ENCODE assay signal across 8 cellular contexts in the genomic region with DNA sequence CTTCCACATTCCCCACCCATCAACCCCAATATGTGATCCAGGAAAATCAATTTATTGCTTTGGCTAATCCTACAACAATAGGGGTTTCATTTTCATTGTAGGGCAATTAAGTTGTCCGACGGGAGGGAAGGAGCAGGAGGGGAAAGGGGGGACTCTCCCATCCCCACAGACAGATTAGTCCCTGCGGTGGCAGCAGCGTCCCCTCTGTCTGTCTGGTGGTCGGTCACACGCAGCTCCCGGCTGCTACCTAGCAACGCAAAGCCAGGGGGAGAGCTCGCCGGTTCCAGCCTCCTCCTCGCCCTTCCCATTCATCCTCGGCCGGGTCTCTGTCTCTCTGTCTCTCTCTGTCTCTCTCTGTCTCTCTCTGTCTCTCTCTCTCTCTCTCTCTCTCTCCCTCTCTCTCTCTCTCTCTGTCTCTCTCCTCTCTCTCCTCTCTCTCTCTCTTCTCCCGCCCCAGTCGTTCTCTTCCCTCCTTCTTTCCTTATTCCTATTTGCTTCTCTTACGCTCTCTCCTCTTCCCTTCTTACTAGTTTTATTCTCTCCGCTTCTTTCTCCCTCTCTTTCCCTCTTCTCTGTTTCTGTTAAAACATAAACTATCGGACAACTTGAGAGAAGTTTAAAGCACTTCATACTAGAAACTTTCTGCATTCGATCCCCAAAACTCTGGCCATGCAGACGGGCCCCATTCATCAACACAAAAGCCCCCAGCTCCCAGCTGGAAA. TPM values are rescaled to one million over a fixed set of nuclear protein-coding genes. Genes with fewer than 3 reads are reported as not detected.
A peak's percentile ranks its signal among the peaks of the same experiment; 100 is the strongest.
DNase-seq lines count a peak whose midpoint lies in the region; ATAC-seq lines count a peak whose summit lies in the region.

No MANE protein-coding gene starts in this region.

- H3K27me3 Mint-ChIP-seq in T-helper 1 cell treated with Interleukin-12 subunit alpha and Interleukin-12 subunit beta and Interleukin-4 antibody, amounts not matched to agents 30 μg/mL and 1 μg/mL, for 36 hours (ENCODE audit: low read depth) = peaks cover 69% of the 10 kb centered on the region
- H3K27me3 Mint-ChIP-seq in activated T-helper 17 cell treated with anti-CD3 and anti-CD28 coated beads, Interleukin-2, amount 50 U/mL, for 72 hours = peaks cover 54% of the 10 kb centered on the region
- H3K27me3 Mint-ChIP-seq in stimulated activated naive CD8-positive, alpha-beta T cell treated with anti-CD3 and anti-CD28 coated beads, Interleukin-15, amount 100 ng/mL, for 72 hours = peaks cover 68% of the 10 kb centered on the region

- no peaks in the 10 kb centered on the region for H3K36me3 Mint-ChIP-seq in T-helper 1 cell treated with Interleukin-12 subunit alpha and Interleukin-12 subunit beta and Interleukin-4 antibody, amounts not matched to agents 30 μg/mL and 1 μg/mL, for 36 hours (ENCODE audit: low read depth)
- H3K36me3 Mint-ChIP-seq in activated T-helper 17 cell treated with anti-CD3 and anti-CD28 coated beads, Interleukin-2, amount 50 U/mL, for 72 hours (ENCODE audit: low read depth) = peaks cover 20% of the 10 kb centered on the region

- DNase-seq in T-helper 1 cell = no peak
- DNase-seq in stimulated activated naive CD8-positive, alpha-beta T cell treated with anti-CD3 and anti-CD28 coated beads, Interleukin-15, amount 100 ng/mL, for 72 hours = no peak

- ATAC-seq in activated T-helper 17 cell treated with anti-CD3 and anti-CD28 coated beads, Interleukin-2, amount 50 U/mL, for 72 hours (replicated peaks) = no peak
- no peak for ATAC-seq in stimulated activated naive CD8-positive, alpha-beta T cell treated with anti-CD3 and anti-CD28 coated beads, Interleukin-15, amount 100 ng/mL, for 72 hours
- ATAC-seq in GM21360 (IDR thresholded peaks at IDR 0.05; ENCODE audit: unreplicated experiment) = no peak
- ATAC-seq in HG02798 (IDR thresholded peaks at IDR 0.05; ENCODE audit: poor library complexity, unreplicated experiment) = no peak
- ATAC-seq in GM21529 (IDR thresholded peaks at IDR 0.05; ENCODE audit: unreplicated experiment) = no peak

- H3K27ac ChIP-seq in layer of hippocampus (ENCODE audit: low read depth, low read length) = peak overlapping the region; percentile 68

- no peaks in the 10 kb centered on the region for H3K27me3 ChIP-seq in layer of hippocampus (ENCODE audit: control insufficient read depth, insufficient read depth, low read length)

- H3K4me1 Mint-ChIP-seq in T-helper 1 cell treated with Interleukin-12 subunit alpha and Interleukin-12 subunit beta and Interleukin-4 antibody, amounts not matched to agents 30 μg/mL and 1 μg/mL, for 36 hours (ENCODE audit: low read depth) = peaks cover 31% of the 10 kb centered on the region
- H3K4me1 Mint-ChIP-seq in activated T-helper 17 cell treated with anti-CD3 and anti-CD28 coated beads, Interleukin-2, amount 50 U/mL, for 72 hours = peaks cover 17% of the 10 kb centered on the region
- peaks cover 46% of the 10 kb centered on the region for H3K4me1 Mint-ChIP-seq in stimulated activated naive CD8-positive, alpha-beta T cell treated with anti-CD3 and anti-CD28 coated beads, Interleukin-15, amount 100 ng/mL, for 72 hours

- H3K27ac Mint-ChIP-seq in T-helper 1 cell treated with Interleukin-12 subunit alpha and Interleukin-12 subunit beta and Interleukin-4 antibody, amounts not matched to agents 30 μg/mL and 1 μg/mL, for 36 hours = no peak overlapping the region
- H3K27ac Mint-ChIP-seq in activated T-helper 17 cell treated with anti-CD3 and anti-CD28 coated beads, Interleukin-2, amount 50 U/mL, for 72 hours = no peak overlapping the region
- H3K27ac Mint-ChIP-seq in stimulated activated naive CD8-positive, alpha-beta T cell treated with anti-CD3 and anti-CD28 coated beads, Interleukin-15, amount 100 ng/mL, for 72 hours = no peak overlapping the region

- peak overlapping the region; percentile 43 for H3K4me3 Mint-ChIP-seq in T-helper 1 cell treated with Interleukin-12 subunit alpha and Interleukin-12 subunit beta and Interleukin-4 antibody, amounts not matched to agents 30 μg/mL and 1 μg/mL, for 36 hours
- H3K4me3 Mint-ChIP-seq in activated T-helper 17 cell treated with anti-CD3 and anti-CD28 coated beads, Interleukin-2, amount 50 U/mL, for 72 hours = peak overlapping the region; percentile 88
- peak overlapping the region; percentile 50 to 93 for H3K4me3 Mint-ChIP-seq in stimulated activated naive CD8-positive, alpha-beta T cell treated with anti-CD3 and anti-CD28 coated beads, Interleukin-15, amount 100 ng/mL, for 72 hours

- no peaks in the 10 kb centered on the region for H3K9me3 Mint-ChIP-seq in T-helper 1 cell treated with Interleukin-12 subunit alpha and Interleukin-12 subunit beta and Interleukin-4 antibody, amounts not matched to agents 30 μg/mL and 1 μg/mL, for 36 hours
- no peaks in the 10 kb centered on the region for H3K9me3 Mint-ChIP-seq in activated T-helper 17 cell treated with anti-CD3 and anti-CD28 coated beads, Interleukin-2, amount 50 U/mL, for 72 hours
- no peaks in the 10 kb centered on the region for H3K9me3 Mint-ChIP-seq in stimulated activated naive CD8-positive, alpha-beta T cell treated with anti-CD3 and anti-CD28 coated beads, Interleukin-15, amount 100 ng/mL, for 72 hours

RNA-seq across cellular contexts. Expression of a gene that starts 1.2 kb away (rescaled TPM):
- 1 to 10 TPM in 1 of 2 donors, under 1 TPM in 1; 0.22 to 4.4 TPM for total RNA-seq in activated T-helper 17 cell treated with anti-CD3 and anti-CD28 coated beads, Interleukin-2, amount 50 U/mL, for 72 hours
